ENCODE assay signal across 1 cellular context in the genomic region with DNA sequence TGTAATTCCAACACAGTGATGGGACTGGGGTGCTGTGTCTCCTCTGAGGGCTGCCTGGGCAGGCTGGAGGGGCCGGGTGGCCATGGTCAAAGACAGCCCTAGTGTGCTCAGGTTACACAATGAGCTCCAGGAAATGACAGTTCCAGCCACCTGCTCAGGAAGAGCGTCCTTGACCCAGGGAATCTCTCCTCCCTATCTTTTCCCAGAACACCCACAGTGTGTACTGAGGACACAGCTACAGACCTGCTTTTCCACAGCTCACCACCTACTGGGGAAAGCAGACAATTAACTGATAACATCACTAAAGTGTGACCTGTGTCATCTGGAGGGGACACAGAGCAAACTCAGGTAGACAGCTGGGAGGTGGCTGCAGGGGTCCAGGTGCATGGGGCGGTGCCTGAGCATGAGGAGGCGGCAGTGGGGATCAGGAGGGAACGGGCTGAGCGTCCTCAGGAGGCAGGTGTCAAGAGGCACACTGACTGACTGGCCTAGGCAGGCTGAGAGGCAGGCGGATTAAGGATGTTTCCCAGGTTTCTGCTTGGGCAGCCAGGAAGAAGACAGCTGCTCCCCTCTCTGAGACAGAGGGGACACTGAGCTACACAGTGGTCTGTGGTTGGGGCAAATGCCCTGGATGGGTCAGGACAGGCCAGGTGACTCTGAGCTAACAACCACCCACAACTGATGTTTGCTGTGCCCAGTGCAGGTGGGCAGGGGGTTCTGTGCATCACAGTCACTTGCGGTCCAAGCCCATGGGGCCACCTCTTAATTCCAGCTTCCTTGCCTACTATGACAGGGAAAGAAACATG.
TF ChIP-seq lines count a peak whose summit lies in the region.

No MANE protein-coding gene starts in this region.

TF ChIP-seq in HepG2, 621 proteins besides CTCF, POLR2A, EP300 and RAD21 (continued from another document and continues in another):
- TF ChIP-seq, protein P1, sequence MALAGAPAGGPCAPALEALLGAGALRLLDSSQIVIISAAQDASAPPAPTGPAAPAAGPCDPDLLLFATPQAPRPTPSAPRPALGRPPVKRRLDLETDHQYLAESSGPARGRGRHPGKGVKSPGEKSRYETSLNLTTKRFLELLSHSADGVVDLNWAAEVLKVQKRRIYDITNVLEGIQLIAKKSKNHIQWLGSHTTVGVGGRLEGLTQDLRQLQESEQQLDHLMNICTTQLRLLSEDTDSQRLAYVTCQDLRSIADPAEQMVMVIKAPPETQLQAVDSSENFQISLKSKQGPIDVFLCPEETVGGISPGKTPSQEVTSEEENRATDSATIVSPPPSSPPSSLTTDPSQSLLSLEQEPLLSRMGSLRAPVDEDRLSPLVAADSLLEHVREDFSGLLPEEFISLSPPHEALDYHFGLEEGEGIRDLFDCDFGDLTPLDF (CRISPR knock-in tag; IDR thresholded peaks at IDR 0.05): no peak
- peak; percentile 46; the same call in 1 of the 2 replicates for TF ChIP-seq NFYC (CRISPR knock-in tag; IDR thresholded peaks at IDR 0.05)
- no peak for TF ChIP-seq TOE1 (CRISPR knock-in tag; IDR thresholded peaks at IDR 0.05)
- TF ChIP-seq, protein P2, sequence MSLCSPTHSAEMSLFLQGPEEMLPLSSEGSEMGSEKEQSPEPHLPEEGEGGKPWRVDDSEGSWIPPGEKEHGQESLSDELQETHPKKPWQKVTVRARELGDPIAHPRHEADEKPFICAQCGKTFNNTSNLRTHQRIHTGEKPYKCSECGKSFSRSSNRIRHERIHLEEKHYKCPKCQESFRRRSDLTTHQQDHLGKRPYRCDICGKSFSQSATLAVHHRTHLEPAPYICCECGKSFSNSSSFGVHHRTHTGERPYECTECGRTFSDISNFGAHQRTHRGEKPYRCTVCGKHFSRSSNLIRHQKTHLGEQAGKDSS (CRISPR knock-in tag; IDR thresholded peaks at IDR 0.05; ENCODE audit: borderline replicate concordance, low read depth): peak; percentile 93; the same call in 1 of the 2 replicates
- TF ChIP-seq, protein P3, sequence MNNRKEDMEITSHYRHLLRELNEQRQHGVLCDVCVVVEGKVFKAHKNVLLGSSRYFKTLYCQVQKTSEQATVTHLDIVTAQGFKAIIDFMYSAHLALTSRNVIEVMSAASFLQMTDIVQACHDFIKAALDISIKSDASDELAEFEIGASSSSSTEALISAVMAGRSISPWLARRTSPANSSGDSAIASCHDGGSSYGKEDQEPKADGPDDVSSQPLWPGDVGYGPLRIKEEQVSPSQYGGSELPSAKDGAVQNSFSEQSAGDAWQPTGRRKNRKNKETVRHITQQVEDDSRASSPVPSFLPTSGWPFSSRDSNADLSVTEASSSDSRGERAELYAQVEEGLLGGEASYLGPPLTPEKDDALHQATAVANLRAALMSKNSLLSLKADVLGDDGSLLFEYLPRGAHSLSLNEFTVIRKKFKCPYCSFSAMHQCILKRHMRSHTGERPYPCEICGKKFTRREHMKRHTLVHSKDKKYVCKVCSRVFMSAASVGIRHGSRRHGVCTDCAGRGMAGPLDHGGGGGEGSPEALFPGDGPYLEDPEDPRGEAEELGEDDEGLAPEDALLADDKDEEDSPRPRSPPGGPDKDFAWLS (CRISPR knock-in tag; IDR thresholded peaks at IDR 0.05; ENCODE audit: borderline replicate concordance): peak; percentile 32; the same call in 1 of the 2 replicates
- TF ChIP-seq ZBTB21 (CRISPR knock-in tag; IDR thresholded peaks at IDR 0.05): peak; percentile 78
- TF ChIP-seq CHD4 (IDR thresholded peaks at IDR 0.05; ENCODE audit: borderline replicate concordance, low read length): no peak
- TF ChIP-seq THAP11 (CRISPR knock-in tag; IDR thresholded peaks at IDR 0.05): peak; percentile 85
- TF ChIP-seq, protein P4, sequence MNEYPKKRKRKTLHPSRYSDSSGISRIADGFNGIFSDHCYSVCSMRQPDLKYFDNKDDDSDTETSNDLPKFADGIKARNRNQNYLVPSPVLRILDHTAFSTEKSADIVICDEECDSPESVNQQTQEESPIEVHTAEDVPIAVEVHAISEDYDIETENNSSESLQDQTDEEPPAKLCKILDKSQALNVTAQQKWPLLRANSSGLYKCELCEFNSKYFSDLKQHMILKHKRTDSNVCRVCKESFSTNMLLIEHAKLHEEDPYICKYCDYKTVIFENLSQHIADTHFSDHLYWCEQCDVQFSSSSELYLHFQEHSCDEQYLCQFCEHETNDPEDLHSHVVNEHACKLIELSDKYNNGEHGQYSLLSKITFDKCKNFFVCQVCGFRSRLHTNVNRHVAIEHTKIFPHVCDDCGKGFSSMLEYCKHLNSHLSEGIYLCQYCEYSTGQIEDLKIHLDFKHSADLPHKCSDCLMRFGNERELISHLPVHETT (CRISPR knock-in tag; conservative IDR thresholded peaks at IDR 0.05): 0 out of 2 replicates have a peak, but pooled peaks have one; percentile 43
- peak; percentile 100 for TF ChIP-seq RARA (CRISPR knock-in tag; IDR thresholded peaks at IDR 0.05)
- no peak for TF ChIP-seq EZH2 (conservative IDR thresholded peaks at IDR 0.05; ENCODE audit: low read depth, low read length)
- TF ChIP-seq MEIS2 (CRISPR knock-in tag; IDR thresholded peaks at IDR 0.05): peak; percentile 84
- peak; percentile 89 for TF ChIP-seq PPARG (CRISPR knock-in tag; conservative IDR thresholded peaks at IDR 0.05)
- TF ChIP-seq SIX4 (CRISPR knock-in tag; IDR thresholded peaks at IDR 0.05): peak; percentile 98
- TF ChIP-seq TSC22D2 (CRISPR knock-in tag; IDR thresholded peaks at IDR 0.05; ENCODE audit: borderline replicate concordance): peak; percentile 69; the same call in 1 of the 2 replicates
- TF ChIP-seq ZNF343 (CRISPR knock-in tag; IDR thresholded peaks at IDR 0.05): peak; percentile 89
- TF ChIP-seq SPEN (CRISPR knock-in tag; IDR thresholded peaks at IDR 0.05; ENCODE audit: low read depth): peak; percentile 73; the same call in 1 of the 2 replicates
- no peak for TF ChIP-seq ZNF670 (CRISPR knock-in tag; IDR thresholded peaks at IDR 0.05; ENCODE audit: borderline replicate concordance)
- no peak; the same call in 1 of the 2 replicates for TF ChIP-seq NRL (CRISPR knock-in tag; IDR thresholded peaks at IDR 0.05; ENCODE audit: borderline replicate concordance)
- TF ChIP-seq, protein P5, sequence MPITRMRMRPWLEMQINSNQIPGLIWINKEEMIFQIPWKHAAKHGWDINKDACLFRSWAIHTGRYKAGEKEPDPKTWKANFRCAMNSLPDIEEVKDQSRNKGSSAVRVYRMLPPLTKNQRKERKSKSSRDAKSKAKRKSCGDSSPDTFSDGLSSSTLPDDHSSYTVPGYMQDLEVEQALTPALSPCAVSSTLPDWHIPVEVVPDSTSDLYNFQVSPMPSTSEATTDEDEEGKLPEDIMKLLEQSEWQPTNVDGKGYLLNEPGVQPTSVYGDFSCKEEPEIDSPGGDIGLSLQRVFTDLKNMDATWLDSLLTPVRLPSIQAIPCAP (CRISPR knock-in tag; IDR thresholded peaks at IDR 0.05; ENCODE audit: low read depth): 0 out of 2 replicates have a peak, but pooled peaks have one; percentile 55
- TF ChIP-seq, protein P6, sequence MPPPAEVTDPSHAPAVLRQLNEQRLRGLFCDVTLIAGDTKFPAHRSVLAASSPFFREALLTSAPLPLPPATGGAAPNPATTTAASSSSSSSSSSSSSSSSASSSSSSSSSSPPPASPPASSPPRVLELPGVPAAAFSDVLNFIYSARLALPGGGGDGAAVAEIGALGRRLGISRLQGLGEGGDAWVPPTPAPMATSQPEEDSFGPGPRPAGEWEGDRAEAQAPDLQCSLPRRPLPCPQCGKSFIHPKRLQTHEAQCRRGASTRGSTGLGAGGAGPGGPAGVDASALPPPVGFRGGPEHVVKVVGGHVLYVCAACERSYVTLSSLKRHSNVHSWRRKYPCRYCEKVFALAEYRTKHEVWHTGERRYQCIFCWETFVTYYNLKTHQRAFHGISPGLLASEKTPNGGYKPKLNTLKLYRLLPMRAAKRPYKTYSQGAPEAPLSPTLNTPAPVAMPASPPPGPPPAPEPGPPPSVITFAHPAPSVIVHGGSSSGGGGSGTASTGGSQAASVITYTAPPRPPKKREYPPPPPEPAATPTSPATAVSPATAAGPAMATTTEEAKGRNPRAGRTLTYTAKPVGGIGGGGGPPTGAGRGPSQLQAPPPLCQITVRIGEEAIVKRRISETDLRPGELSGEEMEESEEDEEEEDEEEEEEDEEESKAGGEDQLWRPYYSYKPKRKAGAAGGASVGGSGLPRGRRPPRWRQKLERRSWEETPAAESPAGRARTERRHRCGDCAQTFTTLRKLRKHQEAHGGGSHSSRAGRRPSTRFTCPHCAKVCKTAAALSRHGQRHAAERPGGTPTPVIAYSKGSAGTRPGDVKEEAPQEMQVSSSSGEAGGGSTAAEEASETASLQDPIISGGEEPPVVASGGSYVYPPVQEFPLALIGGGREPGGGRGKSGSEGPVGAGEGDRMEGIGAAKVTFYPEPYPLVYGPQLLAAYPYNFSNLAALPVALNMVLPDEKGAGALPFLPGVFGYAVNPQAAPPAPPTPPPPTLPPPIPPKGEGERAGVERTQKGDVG (CRISPR knock-in tag; IDR thresholded peaks at IDR 0.05; ENCODE audit: borderline replicate concordance): peak; percentile 73; the same call in 1 of the 2 replicates
- no peak for TF ChIP-seq CENPT (CRISPR knock-in tag; IDR thresholded peaks at IDR 0.05; ENCODE audit: low read depth)
- no peak for TF ChIP-seq ZNF251 (CRISPR knock-in tag; IDR thresholded peaks at IDR 0.05)
- TF ChIP-seq BRCA1 (CRISPR knock-in tag; IDR thresholded peaks at IDR 0.05): no peak
- no peak for TF ChIP-seq TCF7L2 (IDR thresholded peaks at IDR 0.05; ENCODE audit: low read depth, low read length)
- TF ChIP-seq CEBPB (IDR thresholded peaks at IDR 0.05; ENCODE audit: borderline replicate concordance, low read depth, low read length): peak; percentile 89; the same call in 1 of the 2 replicates
- TF ChIP-seq ZNF878 (CRISPR knock-in tag; IDR thresholded peaks at IDR 0.05): no peak
- no peak for TF ChIP-seq KAT2B (IDR thresholded peaks at IDR 0.05; ENCODE audit: borderline replicate concordance, low read depth, low read length)
- no peak for TF ChIP-seq U2AF2 (IDR thresholded peaks at IDR 0.05; ENCODE audit: low read depth, low read length)
- TF ChIP-seq, protein P7, sequence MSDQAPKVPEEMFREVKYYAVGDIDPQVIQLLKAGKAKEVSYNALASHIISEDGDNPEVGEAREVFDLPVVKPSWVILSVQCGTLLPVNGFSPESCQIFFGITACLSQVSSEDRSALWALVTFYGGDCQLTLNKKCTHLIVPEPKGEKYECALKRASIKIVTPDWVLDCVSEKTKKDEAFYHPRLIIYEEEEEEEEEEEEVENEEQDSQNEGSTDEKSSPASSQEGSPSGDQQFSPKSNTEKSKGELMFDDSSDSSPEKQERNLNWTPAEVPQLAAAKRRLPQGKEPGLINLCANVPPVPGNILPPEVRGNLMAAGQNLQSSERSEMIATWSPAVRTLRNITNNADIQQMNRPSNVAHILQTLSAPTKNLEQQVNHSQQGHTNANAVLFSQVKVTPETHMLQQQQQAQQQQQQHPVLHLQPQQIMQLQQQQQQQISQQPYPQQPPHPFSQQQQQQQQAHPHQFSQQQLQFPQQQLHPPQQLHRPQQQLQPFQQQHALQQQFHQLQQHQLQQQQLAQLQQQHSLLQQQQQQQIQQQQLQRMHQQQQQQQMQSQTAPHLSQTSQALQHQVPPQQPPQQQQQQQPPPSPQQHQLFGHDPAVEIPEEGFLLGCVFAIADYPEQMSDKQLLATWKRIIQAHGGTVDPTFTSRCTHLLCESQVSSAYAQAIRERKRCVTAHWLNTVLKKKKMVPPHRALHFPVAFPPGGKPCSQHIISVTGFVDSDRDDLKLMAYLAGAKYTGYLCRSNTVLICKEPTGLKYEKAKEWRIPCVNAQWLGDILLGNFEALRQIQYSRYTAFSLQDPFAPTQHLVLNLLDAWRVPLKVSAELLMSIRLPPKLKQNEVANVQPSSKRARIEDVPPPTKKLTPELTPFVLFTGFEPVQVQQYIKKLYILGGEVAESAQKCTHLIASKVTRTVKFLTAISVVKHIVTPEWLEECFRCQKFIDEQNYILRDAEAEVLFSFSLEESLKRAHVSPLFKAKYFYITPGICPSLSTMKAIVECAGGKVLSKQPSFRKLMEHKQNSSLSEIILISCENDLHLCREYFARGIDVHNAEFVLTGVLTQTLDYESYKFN (CRISPR knock-in tag; conservative IDR thresholded peaks at IDR 0.05): peak; percentile 96
- peak; percentile 78 for TF ChIP-seq ZKSCAN1 (IDR thresholded peaks at IDR 0.05; ENCODE audit: low read length)
- TF ChIP-seq, protein P8, sequence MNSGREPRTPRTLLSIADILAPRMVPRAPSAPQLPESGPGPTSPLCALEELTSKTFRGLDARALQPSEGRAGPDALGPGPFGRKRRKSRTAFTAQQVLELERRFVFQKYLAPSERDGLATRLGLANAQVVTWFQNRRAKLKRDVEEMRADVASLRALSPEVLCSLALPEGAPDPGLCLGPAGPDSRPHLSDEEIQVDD (CRISPR knock-in tag; IDR thresholded peaks at IDR 0.05; ENCODE audit: borderline replicate concordance): no peak
- TF ChIP-seq, protein P9, sequence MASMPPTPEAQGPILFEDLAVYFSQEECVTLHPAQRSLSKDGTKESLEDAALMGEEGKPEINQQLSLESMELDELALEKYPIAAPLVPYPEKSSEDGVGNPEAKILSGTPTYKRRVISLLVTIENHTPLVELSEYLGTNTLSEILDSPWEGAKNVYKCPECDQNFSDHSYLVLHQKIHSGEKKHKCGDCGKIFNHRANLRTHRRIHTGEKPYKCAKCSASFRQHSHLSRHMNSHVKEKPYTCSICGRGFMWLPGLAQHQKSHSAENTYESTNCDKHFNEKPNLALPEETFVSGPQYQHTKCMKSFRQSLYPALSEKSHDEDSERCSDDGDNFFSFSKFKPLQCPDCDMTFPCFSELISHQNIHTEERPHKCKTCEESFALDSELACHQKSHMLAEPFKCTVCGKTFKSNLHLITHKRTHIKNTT (CRISPR knock-in tag; IDR thresholded peaks at IDR 0.05): no peak
- peak; percentile 87; the same call in 1 of the 2 replicates for TF ChIP-seq ZNF292 (CRISPR knock-in tag; IDR thresholded peaks at IDR 0.05; ENCODE audit: borderline replicate concordance, low read depth)
- TF ChIP-seq MIER2 (CRISPR knock-in tag; IDR thresholded peaks at IDR 0.05): peak; percentile 74; the same call in 1 of the 2 replicates
- TF ChIP-seq ATF1 (CRISPR knock-in tag; IDR thresholded peaks at IDR 0.05): peak; percentile 98
- no peak for TF ChIP-seq ZNF234 (CRISPR knock-in tag; conservative IDR thresholded peaks at IDR 0.05)
- TF ChIP-seq GABPB1 (CRISPR knock-in tag; IDR thresholded peaks at IDR 0.05): peak; percentile 58
- TF ChIP-seq TBX3 (IDR thresholded peaks at IDR 0.05; ENCODE audit: borderline replicate concordance): peak; percentile 79; the same call in 1 of the 2 replicates
- no peak for TF ChIP-seq RARG (CRISPR knock-in tag; IDR thresholded peaks at IDR 0.05; ENCODE audit: low read depth)
- TF ChIP-seq SP140L (CRISPR knock-in tag; IDR thresholded peaks at IDR 0.05; ENCODE audit: borderline replicate concordance): peak; percentile 71; the same call in 1 of the 2 replicates
- TF ChIP-seq, protein P10, sequence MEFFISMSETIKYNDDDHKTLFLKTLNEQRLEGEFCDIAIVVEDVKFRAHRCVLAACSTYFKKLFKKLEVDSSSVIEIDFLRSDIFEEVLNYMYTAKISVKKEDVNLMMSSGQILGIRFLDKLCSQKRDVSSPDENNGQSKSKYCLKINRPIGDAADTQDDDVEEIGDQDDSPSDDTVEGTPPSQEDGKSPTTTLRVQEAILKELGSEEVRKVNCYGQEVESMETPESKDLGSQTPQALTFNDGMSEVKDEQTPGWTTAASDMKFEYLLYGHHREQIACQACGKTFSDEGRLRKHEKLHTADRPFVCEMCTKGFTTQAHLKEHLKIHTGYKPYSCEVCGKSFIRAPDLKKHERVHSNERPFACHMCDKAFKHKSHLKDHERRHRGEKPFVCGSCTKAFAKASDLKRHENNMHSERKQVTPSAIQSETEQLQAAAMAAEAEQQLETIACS (CRISPR knock-in tag; IDR thresholded peaks at IDR 0.05): no peak
- TF ChIP-seq SMAD1 (CRISPR knock-in tag; IDR thresholded peaks at IDR 0.05; ENCODE audit: borderline replicate concordance, low read depth): no peak
- TF ChIP-seq SNAPC2 (CRISPR knock-in tag; IDR thresholded peaks at IDR 0.05): no peak
- TF ChIP-seq, protein P11, sequence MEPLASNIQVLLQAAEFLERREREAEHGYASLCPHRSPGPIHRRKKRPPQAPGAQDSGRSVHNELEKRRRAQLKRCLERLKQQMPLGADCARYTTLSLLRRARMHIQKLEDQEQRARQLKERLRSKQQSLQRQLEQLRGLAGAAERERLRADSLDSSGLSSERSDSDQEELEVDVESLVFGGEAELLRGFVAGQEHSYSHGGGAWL (CRISPR knock-in tag; IDR thresholded peaks at IDR 0.05): peak; percentile 45; the same call in 1 of the 2 replicates
